In the genomic region with DNA sequence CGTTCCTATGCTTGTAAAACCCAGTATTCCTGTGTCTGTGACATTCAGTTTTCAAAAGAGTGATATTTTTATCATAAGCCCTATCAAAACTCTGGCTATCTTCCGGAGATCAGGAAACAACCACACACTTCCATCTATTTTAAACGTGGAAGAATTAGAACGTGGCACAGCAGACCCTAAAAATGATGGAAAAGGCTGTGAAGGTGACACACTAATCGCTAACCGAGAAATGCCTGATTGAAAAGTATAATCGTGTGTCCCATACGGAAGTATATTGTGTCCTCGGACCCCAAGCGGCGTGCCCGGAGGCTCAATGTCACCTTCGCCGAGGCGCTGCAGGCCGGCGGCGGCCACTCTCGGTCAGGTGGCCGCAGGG, we compare ENCODE assay signal across 8 cellular contexts. TPM values are rescaled to one million over a fixed set of nuclear protein-coding genes. Genes with fewer than 3 reads are reported as not detected.
DNase-seq lines count a peak whose midpoint lies in the region; ATAC-seq and TF ChIP-seq lines count a peak whose summit lies in the region.

No MANE protein-coding gene starts in this region.

- H3K27ac ChIP-seq in mucosa of rectum (ENCODE audit: low read depth in 2 of 2, low read length in 2 of 2): peak overlapping the region; percentile 98

- peaks cover 11 to 24% of the 10 kb centered on the region in 2 donors for H3K4me1 ChIP-seq in mucosa of rectum (ENCODE audit: control insufficient read depth in 2 of 2, insufficient read depth in 2 of 2, low read length in 2 of 2)

- DNase-seq in GM12864 (ENCODE audit: low read depth) (no peak), MV-4-11 (lab: John Stamatoyannopoulos, UW) (peak; percentile 31), cerebellum (ENCODE audit: low spot score) (peak; percentile 32), NCI-H1105 (lab: John Stamatoyannopoulos, UW) (no peak)
- no peak for DNase-seq in stimulated activated CD4-positive, alpha-beta T cell treated with anti-CD3 and anti-CD28 coated beads, Interleukin-4, amount 100 ng/mL, for 1 hour

- no peaks in the 10 kb centered on the region for H3K36me3 ChIP-seq in mucosa of rectum (ENCODE audit: control insufficient read depth in 2 of 2, insufficient read depth in 2 of 2, low read length in 2 of 2)

- no peak for TF ChIP-seq CTCF in GM12864 (IDR thresholded peaks at IDR 0.05; ENCODE audit: low read depth, low read length, missing control alignments)

- no peaks in the 10 kb centered on the region for H3K9me3 ChIP-seq in mucosa of rectum (ENCODE audit: control insufficient read depth in 2 of 2, low read length in 2 of 2)

- ATAC-seq in HG02870 (IDR thresholded peaks at IDR 0.05; ENCODE audit: unreplicated experiment): no peak
- no peak for ATAC-seq in HG02884 (IDR thresholded peaks at IDR 0.05; ENCODE audit: unreplicated experiment)

- H3K27me3 ChIP-seq in mucosa of rectum (ENCODE audit: control insufficient read depth in 2 of 2, insufficient read depth in 2 of 2, low read length in 2 of 2): no peaks in the 10 kb centered on the region

- H3K9ac ChIP-seq in mucosa of rectum (ENCODE audit: low read depth in 1 of 2, low read length in 2 of 2): peak overlapping the region; percentile 81 to 96

- H3K4me3 ChIP-seq in GM12864 (ENCODE audit: low read depth, low read length) (peak overlapping the region; percentile 88), mucosa of rectum (ENCODE audit: low read length in 2 of 2) (peak overlapping the region; percentile 78 to 91)

RNA-seq across cellular contexts. Expression of gene COX5A, which starts 0.7 kb away (rescaled TPM):
- total RNA-seq in cerebellum: 37.8 TPM

RNA-seq across cellular contexts. Expression of gene RPP25, which starts 19.4 kb away (rescaled TPM):
- 1.7 TPM for total RNA-seq in cerebellum

RNA-seq across cellular contexts. Expression of gene FAM219B, which starts 30.6 kb away (rescaled TPM):
- total RNA-seq in cerebellum: 53.6 TPM

RNA-seq across cellular contexts. Expression of gene MPI, which starts 47.4 kb away (rescaled TPM):
- total RNA-seq in cerebellum: 36.1 TPM

RNA-seq across cellular contexts. Expression of gene SCAMP5, which starts 58.1 kb away (rescaled TPM):
- 49.6 TPM for total RNA-seq in cerebellum

Comparison
In these comparisons a context has a peak if more than half of its experiments do, and no peak if none do; other contexts are left out.
1. DNase-seq: peak in MV-4-11 (single experiment) and cerebellum (single experiment); none in GM12864 (single experiment), stimulated activated CD4-positive, alpha-beta T cell treated with anti-CD3 and anti-CD28 coated beads, Interleukin-4, amount 100 ng/mL, for 1 hour (single experiment) and NCI-H1105 (single experiment).